Comparison of ENCODE assay signal across 31 cellular contexts in genomic region chr11:120305286-120305685, GRCh38. TPM values are rescaled to one million over a fixed set of nuclear protein-coding genes. Genes with fewer than 3 reads are reported as not detected.
DNase-seq lines count a peak whose midpoint lies in the region; ATAC-seq, FAIRE-seq and TF ChIP-seq lines count a peak whose summit lies in the region.
"Had no signal": no experiment of that assay in that cellular context is flagged by ENCODE, and none has a peak within 500 bp of the region (broad histone marks: within the 10 kb centered on the region; RNA-seq: fewer than 3 reads in every experiment).

No MANE protein-coding gene starts in this region.

- H3K27ac ChIP-seq in foreskin keratinocyte (peak overlapping the region; percentile 17), transverse colon (peak overlapping the region in 1 of 4 donors; percentile 22)
- H3K27ac ChIP-seq: body of pancreas, C4-2B, heart right ventricle, WERI-Rb-1 had no signal

- CTCF ChIA-PET in MCF 10A (lab: Yijun Ruan, JAX): interaction anchor here (0.6 to 14.9 kb wide), 6 partner anchors 9 to 552 kb away, joined by 3 to 526 read pairs (median 5); partner anchors contain the start of gene POU2F3

- no peak for FAIRE-seq in HTR-8/SVneo (lab: Jason Lieb, UNC)
- FAIRE-seq: K562, urothelium cell line had no signal

- TF ChIP-seq EP300 in transverse colon (IDR thresholded peaks at IDR 0.05; ENCODE audit: low read depth): no peak

- no TSS peak for BruUV-seq in MCF 10A (replicated peaks; lab: Mats Ljungman, UMichigan)

- no peak overlapping the region for H3K4me3 Mint-ChIP-seq in MCF 10A (ENCODE audit: unreplicated experiment)
- H3K4me3 Mint-ChIP-seq: activated CD4-positive, alpha-beta T cell treated with anti-CD3 and anti-CD28 coated beads, Interleukin-2, amount 10 ng/mL, durations not matched to agents 24 days and 14 days; activated T-cell treated with anti-CD3 and anti-CD28 coated beads, Interleukin-2, amount 50 U/mL, for 4 hours; GM23338; stimulated activated effector memory CD8-positive, alpha-beta T cell treated with anti-CD3 and anti-CD28 coated beads, Interleukin-12 subunit alpha, Interleukin-12 subunit beta, amount 100 ng/mL, for 72 hours had no signal

- intact Hi-C loops in MCF 10A (cut with micrococcal nuclease): no loop called here
- intact Hi-C loops in transverse colon (cut with DNase I; ENCODE audit: low total_unique reads): no loop called here

- peak; percentile 71 for DNase-seq in HT-29 (ENCODE audit: low spot score)
- peak; percentile 43 for DNase-seq in MCF 10A (ENCODE audit: unreplicated experiment)
- peak in 1 of 2 donors; percentile 62 for DNase-seq in foreskin keratinocyte
- peak; percentile 58 for DNase-seq in transverse colon
- DNase-seq in NK-92 treated with Interleukin-12 subunit alpha and Interleukin-12 subunit beta, amount 100 ng/mL, for 24 hours (lab: John Stamatoyannopoulos, UW): no peak
- no peak for DNase-seq in GM13976 (ENCODE audit: low spot score)
- DNase-seq in HTR-8/SVneo (ENCODE audit: insufficient read length, low spot score): no peak
- DNase-seq: activated CD4-positive, alpha-beta T cell treated with anti-CD3 and anti-CD28 coated beads, Interleukin-2, amount 10 ng/mL, durations not matched to agents 24 days and 14 days; activated naive CD4-positive, alpha-beta T cell; activated T-cell treated with anti-CD3 and anti-CD28 coated beads, Interleukin-2, amount 50 U/mL, for 4 hours; body of pancreas; DND-41; foreskin melanocyte; heart right ventricle; MM.1S; NCI-H1417; NCI-H2081 treated with DMSO at 0.1 percent for 48 hours; NCI-H345; NCI-H748 treated with DMSO at 0.1 percent for 48 hours; posterior cingulate gyrus; stimulated activated CD4-positive, alpha-beta T cell treated with anti-CD3 and anti-CD28 coated beads, Interleukin-4, amount 100 ng/mL, for 24 hours; substantia nigra; WERI-Rb-1 had no signal

- peak overlapping the region; percentile 49 for H3K27ac Mint-ChIP-seq in MCF 10A (ENCODE audit: low read depth, unreplicated experiment)
- H3K27ac Mint-ChIP-seq: activated CD4-positive, alpha-beta T cell treated with anti-CD3 and anti-CD28 coated beads, Interleukin-2, amount 10 ng/mL, durations not matched to agents 24 days and 14 days; GM23338; stimulated activated effector memory CD8-positive, alpha-beta T cell treated with anti-CD3 and anti-CD28 coated beads, Interleukin-12 subunit alpha, Interleukin-12 subunit beta, amount 100 ng/mL, for 72 hours had no signal

- H3K4me1 Mint-ChIP-seq in MCF 10A (ENCODE audit: insufficient read depth, unreplicated experiment): peaks cover 22% of the 10 kb centered on the region
- H3K4me1 Mint-ChIP-seq: stimulated activated effector memory CD8-positive, alpha-beta T cell treated with anti-CD3 and anti-CD28 coated beads, Interleukin-12 subunit alpha, Interleukin-12 subunit beta, amount 100 ng/mL, for 72 hours had no signal

- ATAC-seq in foreskin keratinocyte (no peak), HG02588 (IDR thresholded peaks at IDR 0.05; ENCODE audit: unreplicated experiment) (no peak)
- ATAC-seq: activated T-cell treated with anti-CD3 and anti-CD28 coated beads, Interleukin-2, amount 50 U/mL, for 4 hours; body of pancreas; GM23338; heart right ventricle; K562; Right ventricle myocardium inferior; sciatic nerve; stimulated activated effector memory CD8-positive, alpha-beta T cell treated with anti-CD3 and anti-CD28 coated beads, Interleukin-12 subunit alpha, Interleukin-12 subunit beta, amount 100 ng/mL, for 72 hours had no signal

- H3K27me3 ChIP-seq in foreskin keratinocyte (no peaks in the 10 kb centered on the region), transverse colon (no peaks in the 10 kb centered on the region)
- H3K27me3 ChIP-seq: body of pancreas had no signal

- H3K36me3 ChIP-seq in transverse colon: no peaks in the 10 kb centered on the region
- H3K36me3 ChIP-seq: heart right ventricle, WERI-Rb-1 had no signal

- WGBS in transverse colon (ENCODE audit: low coverage in 1 of 2), 2 donors: 40 to 58% methylated on average over 1 to 12 of the region's 12 CpGs

- no peaks in the 10 kb centered on the region for H3K9me3 Mint-ChIP-seq in MCF 10A (ENCODE audit: unreplicated experiment)
- H3K9me3 Mint-ChIP-seq: activated CD4-positive, alpha-beta T cell treated with anti-CD3 and anti-CD28 coated beads, Interleukin-2, amount 10 ng/mL, durations not matched to agents 24 days and 14 days; activated T-cell treated with anti-CD3 and anti-CD28 coated beads, Interleukin-2, amount 50 U/mL, for 4 hours; GM23338; stimulated activated effector memory CD8-positive, alpha-beta T cell treated with anti-CD3 and anti-CD28 coated beads, Interleukin-12 subunit alpha, Interleukin-12 subunit beta, amount 100 ng/mL, for 72 hours had no signal

- H3K27me3 Mint-ChIP-seq in MCF 10A (ENCODE audit: insufficient read depth, unreplicated experiment): no peaks in the 10 kb centered on the region

- no peaks in the 10 kb centered on the region for H3K36me3 Mint-ChIP-seq in MCF 10A (ENCODE audit: insufficient read depth, unreplicated experiment)
- H3K36me3 Mint-ChIP-seq: stimulated activated effector memory CD8-positive, alpha-beta T cell treated with anti-CD3 and anti-CD28 coated beads, Interleukin-12 subunit alpha, Interleukin-12 subunit beta, amount 100 ng/mL, for 72 hours had no signal

- H3K4me3 ChIP-seq in transverse colon: no peak overlapping the region
- H3K4me3 ChIP-seq: body of pancreas, GM23338, heart right ventricle, K562 had no signal

- POLR2A ChIA-PET in MCF 10A (lab: Yijun Ruan, JAX): interaction anchor here (1.0 kb wide), 1 partner anchor 18 kb away, joined by 3 read pairs; no protein-coding TSS in a partner anchor

- H3K9me3 ChIP-seq in transverse colon: no peaks in the 10 kb centered on the region
- H3K9me3 ChIP-seq: body of pancreas, heart right ventricle had no signal

- in situ Hi-C loops in transverse colon (cut with MboI; ENCODE audit: low pct_ligation_motif_present in 1 of 4, low pct_unique_long_range_greater_than_20kb in 1 of 4, low sequenced_read_pairs in 3 of 4): loop anchor here in 1 of 4 donors (10.0 kb wide), 1 partner anchor 70 kb away; no protein-coding TSS in a partner anchor
- in situ Hi-C loops in GM13976 (cut with MboI; ENCODE audit: low sequenced_read_pairs, unreplicated experiment): no loop called here

- no peak for TF ChIP-seq POLR2A in transverse colon (IDR thresholded peaks at IDR 0.05)

- H3K4me1 ChIP-seq in foreskin keratinocyte (peaks cover 12% of the 10 kb centered on the region), transverse colon (peaks cover 0 to 28% (median 13%) of the 10 kb centered on the region in 4 donors)

- TF ChIP-seq CTCF in MCF 10A (IDR thresholded peaks at IDR 0.05; ENCODE audit: unreplicated experiment) (no peak), foreskin keratinocyte (conservative IDR thresholded peaks at IDR 0.05) (no peak), transverse colon (IDR thresholded peaks at IDR 0.05) (no peak), GM13976 (IDR thresholded peaks at IDR 0.05; ENCODE audit: borderline replicate concordance, control extremely low read depth, extremely low read depth, insufficient read depth, missing control alignments) (no peak)

RNA-seq across cellular contexts. Expression of gene TLCD5, which starts 19.8 kb away (rescaled TPM):
- 0.38 and 0.44 TPM in 2 replicates for total RNA-seq in HT-29 (2014; rRNA removed; shearing (Covaris generic))
- total RNA-seq in MCF 10A (2022) (9.6 and 13.0 TPM in 2 replicates), foreskin keratinocyte (2.7 and 3.4 TPM in 2 replicates), transverse colon (1 to 10 TPM in 3 of 4 donors, not detected in 1; 1.3 to 9.4 (median 1.5) TPM)
- 4.1 and 4.2 TPM in 2 replicates for polyA plus RNA-seq in foreskin keratinocyte

RNA-seq across cellular contexts. Expression of gene ARHGEF12, which starts 30.9 kb away (rescaled TPM):
- 44.7 and 45.1 TPM in 2 replicates for total RNA-seq in HT-29 (2014; rRNA removed; shearing (Covaris generic))
- total RNA-seq in MCF 10A (2022): 61.2 and 62.8 TPM in 2 replicates
- total RNA-seq in foreskin keratinocyte: 61.3 and 66.7 TPM in 2 replicates
- polyA plus RNA-seq in foreskin keratinocyte: 7.2 and 8.2 TPM in 2 replicates
- 100 to 1,000 TPM in 2 of 4 donors, 10 to 100 TPM in 2; 75.9 to 116 (median 94.3) TPM for total RNA-seq in transverse colon

Comparison
In these comparisons a context has a peak if more than half of its experiments do, and no peak if none do; other contexts are left out.
1. DNase-seq: peak in HT-29 (single experiment), MCF 10A (single experiment) and transverse colon (single experiment); none in NK-92 treated with Interleukin-12 subunit alpha and Interleukin-12 subunit beta, amount 100 ng/mL, for 24 hours (single experiment), GM13976 (single experiment) and HTR-8/SVneo (single experiment).